8 cellular contexts compared by ENCODE assay signal in the genomic region with DNA sequence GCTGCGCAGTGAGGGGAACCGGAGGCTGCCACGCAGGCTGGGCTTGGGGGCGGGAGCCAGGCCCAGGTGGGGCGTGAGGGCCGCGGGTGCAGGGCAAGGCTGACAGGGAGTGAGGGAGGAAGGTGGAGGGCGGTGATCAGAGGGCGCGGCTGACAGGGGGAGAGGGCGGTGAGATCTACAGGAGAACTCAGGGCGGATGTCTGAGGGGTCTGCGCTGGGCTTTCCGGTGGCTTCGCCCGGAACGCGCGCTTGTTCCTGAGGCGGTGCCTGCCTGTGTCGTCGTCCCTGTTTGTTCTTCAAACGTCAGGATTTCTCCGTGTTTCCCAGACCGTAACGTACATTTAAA.
DNase-seq lines count a peak whose midpoint lies in the region; ATAC-seq and TF ChIP-seq lines count a peak whose summit lies in the region.
"Not testable (repeated sequence)": the region's sequence is repeated elsewhere in the genome, so short reads cannot be mapped to it uniquely, and the experiment has no call there.

No MANE protein-coding gene starts in this region.

- H3K9me3 ChIP-seq in H9 (ENCODE audit: control insufficient read depth, low read depth, low read length); NT2/D1 (ENCODE audit: insufficient read depth, low read length); right cardiac atrium (ENCODE audit: control insufficient read depth, low read length); iPS-20b (ENCODE audit: insufficient read depth, low read depth, low read length); upper lobe of right lung: not testable (repeated sequence)

- not testable (repeated sequence) for H4K5ac ChIP-seq in H9 (ENCODE audit: insufficient read length, low read depth, low read length)

- TF ChIP-seq CTCF in H9 (conservative IDR thresholded peaks at IDR 0.05); mesothelial cell of epicardium (IDR thresholded peaks at IDR 0.05; ENCODE audit: unreplicated experiment); progenitor cell of endocrine pancreas (IDR thresholded peaks at IDR 0.05; ENCODE audit: unreplicated experiment); upper lobe of right lung (IDR thresholded peaks at IDR 0.05): not testable (repeated sequence)

- peak overlapping the region; percentile 15 for H3K4me3 ChIP-seq in NT2/D1 (ENCODE audit: insufficient read length, low read depth)
- H3K4me3 ChIP-seq in right cardiac atrium (ENCODE audit: low read length); upper lobe of right lung: not testable (repeated sequence)
- H3K4me3 ChIP-seq in iPS-20b (ENCODE audit: low read length) = peak overlapping the region; percentile 53; the same call in 1 of the 2 replicates

- H3K4me3 Mint-ChIP-seq in H9 = peak overlapping the region; percentile 67 to 71
- H3K4me3 Mint-ChIP-seq in mesothelial cell of epicardium = peak overlapping the region; percentile 69
- peak overlapping the region; percentile 73 for H3K4me3 Mint-ChIP-seq in progenitor cell of endocrine pancreas (ENCODE audit: low read depth)

- H3K14ac ChIP-seq in H9 (ENCODE audit: insufficient read depth, low read length) = not testable (repeated sequence)

- H3K79me2 ChIP-seq in H9 (ENCODE audit: insufficient read depth, low read length) = not testable (repeated sequence)

- not testable (repeated sequence) for H3K27me3 ChIP-seq in H9 (ENCODE audit: insufficient read depth, low read length); NT2/D1 (ENCODE audit: insufficient read depth, insufficient read length); right cardiac atrium (ENCODE audit: control insufficient read depth, insufficient read depth); iPS-20b (ENCODE audit: insufficient read depth, low read length); upper lobe of right lung

- H4K20me1 ChIP-seq in H9 (ENCODE audit: control insufficient read depth, insufficient read depth, insufficient read length) = not testable (repeated sequence)

- H3K23me2 ChIP-seq in H9 (ENCODE audit: insufficient read length, low read depth, low read length, poor library complexity, severe bottlenecking) = not testable (repeated sequence)

- H2BK15ac ChIP-seq in H9 (ENCODE audit: low read depth, low read length) = not testable (repeated sequence)

- H3K9me3 Mint-ChIP-seq in H9 (peaks cover 45% of the 10 kb centered on the region in 2 experiments), mesothelial cell of epicardium (peaks cover 28% of the 10 kb centered on the region), progenitor cell of endocrine pancreas (ENCODE audit: low read depth) (peaks cover 15% of the 10 kb centered on the region)

- H2BK20ac ChIP-seq in H9 (ENCODE audit: low read depth, low read length, poor library complexity, severe bottlenecking) = not testable (repeated sequence)

- H3K4me2 ChIP-seq in H9 (ENCODE audit: insufficient read depth, insufficient read length, low read length) = peak overlapping the region; percentile 33

- not testable (repeated sequence) for H2BK120ac ChIP-seq in H9 (ENCODE audit: low read depth, low read length, poor library complexity, severe bottlenecking)

- H4K8ac ChIP-seq in H9 (replicated peaks; ENCODE audit: insufficient read length, low read depth, low read length) = not testable (repeated sequence)

- H3K27ac ChIP-seq in H9 (ENCODE audit: insufficient read length, low read depth, low read length); right cardiac atrium (ENCODE audit: low read length); iPS-20b (ENCODE audit: low read length); upper lobe of right lung: not testable (repeated sequence)

- H3K36me3 Mint-ChIP-seq in H9 (ENCODE audit: insufficient read depth in 1 of 3, low read depth in 3 of 3); mesothelial cell of epicardium; progenitor cell of endocrine pancreas (ENCODE audit: insufficient read depth): not testable (repeated sequence)

- not testable (repeated sequence) for H3K56ac ChIP-seq in H9 (ENCODE audit: insufficient read length, low read depth, low read length)

- not testable (repeated sequence) for H3K4me1 ChIP-seq in H9 (ENCODE audit: insufficient read depth, low read length); NT2/D1 (ENCODE audit: insufficient read depth, insufficient read length); right cardiac atrium (ENCODE audit: control insufficient read depth, insufficient read depth, low read length); iPS-20b (ENCODE audit: insufficient read depth, low read length); upper lobe of right lung

- not testable (repeated sequence) for H3K23ac ChIP-seq in H9 (ENCODE audit: insufficient read length, low read depth, low read length)

- H3K4ac ChIP-seq in H9 (ENCODE audit: low read depth, low read length) = not testable (repeated sequence)

- WGBS in H9 (ENCODE audit: extremely low coverage, insufficient read length, low lambda C conversion rate) = no CpG with 5 or more reads among the region's 26 CpGs
- 19% methylated on average over 23 of the region's 26 CpGs for WGBS in right cardiac atrium

- intact Hi-C loops in right cardiac atrium (cut with DNase I); upper lobe of right lung (cut with DNase I): not testable (repeated sequence)

- H2AK5ac ChIP-seq in H9 (ENCODE audit: insufficient read length, low read length) = not testable (repeated sequence)

- not testable (repeated sequence) for H3K4me1 Mint-ChIP-seq in H9; mesothelial cell of epicardium; progenitor cell of endocrine pancreas (ENCODE audit: low read depth)

- DNase-seq in H9 (peak; percentile 28), ecto neural progenitor cell (ENCODE audit: low spot score) (peak; percentile 39), right cardiac atrium (peak in 1 of 3 donors; percentile 48)
- not testable (repeated sequence) for DNase-seq in NT2/D1 (ENCODE audit: low read depth, low spot score); mesothelial cell of epicardium (ENCODE audit: low spot score in 2 of 2, unreplicated experiment in 2 of 2); progenitor cell of endocrine pancreas (ENCODE audit: low spot score, unreplicated experiment); upper lobe of right lung

- not testable (repeated sequence) for H3K9ac ChIP-seq in H9 (ENCODE audit: extremely low read depth, insufficient read length, low read length); NT2/D1 (ENCODE audit: insufficient read length, low read depth); iPS-20b (ENCODE audit: low read depth, low read length)

- not testable (repeated sequence) for H3T11ph ChIP-seq in H9 (ENCODE audit: low read length)

- H3K27me3 Mint-ChIP-seq in H9 (ENCODE audit: low read depth); mesothelial cell of epicardium (ENCODE audit: low read depth); progenitor cell of endocrine pancreas: not testable (repeated sequence)

- not testable (repeated sequence) for H3K79me1 ChIP-seq in H9 (ENCODE audit: insufficient read depth, low read depth, low read length, poor library complexity, severe bottlenecking)

- not testable (repeated sequence) for H4K91ac ChIP-seq in H9 (ENCODE audit: insufficient read length, low read depth, low read length)

- H3K27ac Mint-ChIP-seq in H9 = not testable (repeated sequence)
- H3K27ac Mint-ChIP-seq in mesothelial cell of epicardium = peak overlapping the region; percentile 9
- peak overlapping the region; percentile 45 for H3K27ac Mint-ChIP-seq in progenitor cell of endocrine pancreas

- not testable (repeated sequence) for H3K36me3 ChIP-seq in NT2/D1 (ENCODE audit: insufficient read depth, insufficient read length, low read length); iPS-20b (ENCODE audit: insufficient read depth, low read depth, low read length); upper lobe of right lung

- H3K18ac ChIP-seq in H9 (ENCODE audit: insufficient read length, low read depth, low read length) = not testable (repeated sequence)

- not testable (repeated sequence) for H2AFZ ChIP-seq in H9 (ENCODE audit: low read length)

- peak; percentile 19 to 37 for ATAC-seq in right cardiac atrium
- ATAC-seq in upper lobe of right lung = peak; percentile 16

- H2BK12ac ChIP-seq in H9 (ENCODE audit: insufficient read length, low read depth, low read length) = not testable (repeated sequence)

- not testable (repeated sequence) for H2BK5ac ChIP-seq in H9 (ENCODE audit: insufficient read length, low read length)
